ENCODE assay signal across 11 cellular contexts in the genomic region with DNA sequence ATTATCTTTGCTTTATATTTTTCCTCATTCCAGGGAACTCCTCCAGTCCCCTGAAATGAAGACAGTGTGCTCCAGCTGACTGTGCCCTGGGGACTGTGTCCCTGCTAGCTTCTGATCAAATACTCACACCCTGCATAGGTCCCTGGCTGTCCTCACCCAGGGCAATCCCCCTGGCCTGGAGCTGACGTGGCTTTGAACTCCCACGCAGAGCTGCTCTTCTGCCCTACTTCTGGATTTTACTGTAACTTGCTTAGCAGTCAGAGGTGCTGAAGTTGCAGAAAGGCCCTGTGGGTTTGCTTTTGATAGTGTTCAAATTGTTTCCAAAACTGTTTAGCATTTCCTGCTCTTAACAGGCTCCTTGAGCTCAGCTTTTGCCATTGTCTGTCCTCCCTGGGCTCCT.
DNase-seq lines count a peak whose midpoint lies in the region; ATAC-seq and TF ChIP-seq lines count a peak whose summit lies in the region.
"Had no signal": no experiment of that assay in that cellular context is flagged by ENCODE, and none has a peak within 500 bp of the region (broad histone marks: within the 10 kb centered on the region; RNA-seq: fewer than 3 reads in every experiment).

No MANE protein-coding gene starts in this region.

- WGBS in esophagus muscularis mucosa = 72% methylated on average over 2 of the region's 2 CpGs

- peak in 1 of 3 donors; percentile 32 for DNase-seq in CD4-positive, CD25-positive, alpha-beta regulatory T cell
- DNase-seq in pons (ENCODE audit: low spot score) (peak; percentile 20), NCI-H2171 treated with DMSO at 0.1 percent for 48 hours (lab: John Stamatoyannopoulos, UW) (no peak), NK-92 (lab: John Stamatoyannopoulos, UW; ENCODE audit: unreplicated experiment) (no peak), esophagus muscularis mucosa (ENCODE audit: extremely low spot score) (no peak)
- DNase-seq: dorsolateral prefrontal cortex, mesendoderm had no signal

- no peak overlapping the region for H3K4me3 ChIP-seq in CD4-positive, CD25-positive, alpha-beta regulatory T cell (ENCODE audit: low read depth, low read length)
- H3K4me3 ChIP-seq in Loucy (ENCODE audit: low read length, poor library complexity, severe bottlenecking) (no peak overlapping the region), esophagus muscularis mucosa (no peak overlapping the region)
- H3K4me3 ChIP-seq: BLaER1 treated with 17β-estradiol and CSF1 and Interleukin-3, amounts not matched to agents 10 nM and 100 nM; dorsolateral prefrontal cortex had no signal

- H3K79me2 ChIP-seq in Loucy (ENCODE audit: insufficient read depth, low read length) = no peaks in the 10 kb centered on the region

- no peak for TF ChIP-seq POLR2A in esophagus muscularis mucosa (IDR thresholded peaks at IDR 0.05; ENCODE audit: low read depth)

- no peak overlapping the region for H3K27ac ChIP-seq in CD4-positive, CD25-positive, alpha-beta regulatory T cell (ENCODE audit: insufficient read depth, low read length, poor library complexity, severe bottlenecking)
- no peak overlapping the region for H3K27ac ChIP-seq in esophagus muscularis mucosa (replicated peaks in 1 of 4)
- H3K27ac ChIP-seq: dorsolateral prefrontal cortex had no signal

- H3K27ac Mint-ChIP-seq in CD4-positive, CD25-positive, alpha-beta regulatory T cell = peak overlapping the region; percentile 2 to 26 (median 10)
- peak overlapping the region; percentile 4 for H3K27ac Mint-ChIP-seq in activated T-helper 17 cell treated with anti-CD3 and anti-CD28 coated beads, Interleukin-2, amount 50 U/mL, for 72 hours

- H4K20me1 ChIP-seq in Loucy (ENCODE audit: insufficient read depth, low read length, poor library complexity, severe bottlenecking) = no peaks in the 10 kb centered on the region
- H4K20me1 ChIP-seq: BLaER1 treated with 17β-estradiol and CSF1 and Interleukin-3, amounts not matched to agents 10 nM and 100 nM had no signal

- peaks cover 5% of the 10 kb centered on the region for H3K27me3 ChIP-seq in CD4-positive, CD25-positive, alpha-beta regulatory T cell (ENCODE audit: control insufficient read depth, insufficient read depth, low read length)
- H3K27me3 ChIP-seq in Loucy (ENCODE audit: insufficient read depth, low read length, poor library complexity, severe bottlenecking) (no peaks in the 10 kb centered on the region), esophagus muscularis mucosa (no peaks in the 10 kb centered on the region)
- H3K27me3 ChIP-seq: BLaER1 treated with 17β-estradiol and CSF1 and Interleukin-3, amounts not matched to agents 10 nM and 100 nM; dorsolateral prefrontal cortex had no signal

- peaks cover 5% of the 10 kb centered on the region for H3K4me1 ChIP-seq in CD4-positive, CD25-positive, alpha-beta regulatory T cell (ENCODE audit: control insufficient read depth, insufficient read depth, low read length, poor library complexity, severe bottlenecking)
- H3K4me1 ChIP-seq in Loucy (ENCODE audit: insufficient read depth, low read length, poor library complexity, severe bottlenecking) (peaks cover 17% of the 10 kb centered on the region), esophagus muscularis mucosa (peaks cover 0 to 15% (median 8%) of the 10 kb centered on the region in 4 donors)

- H3K36me3 ChIP-seq in CD4-positive, CD25-positive, alpha-beta regulatory T cell (ENCODE audit: control insufficient read depth, insufficient read depth, low read length) = no peaks in the 10 kb centered on the region
- H3K36me3 ChIP-seq in Loucy (ENCODE audit: insufficient read depth, low read length) = no peaks in the 10 kb centered on the region
- no peaks in the 10 kb centered on the region for H3K36me3 ChIP-seq in esophagus muscularis mucosa
- H3K36me3 ChIP-seq: BLaER1 treated with 17β-estradiol and CSF1 and Interleukin-3, amounts not matched to agents 10 nM and 100 nM had no signal

- no peak for TF ChIP-seq CTCF in Loucy (conservative IDR thresholded peaks at IDR 0.05; ENCODE audit: low read length)
- TF ChIP-seq CTCF in esophagus muscularis mucosa (IDR thresholded peaks at IDR 0.05) = no peak

- H3K27me3 Mint-ChIP-seq in CD4-positive, CD25-positive, alpha-beta regulatory T cell = peaks cover 27% of the 10 kb centered on the region
- peaks cover 9% of the 10 kb centered on the region for H3K27me3 Mint-ChIP-seq in activated T-helper 17 cell treated with anti-CD3 and anti-CD28 coated beads, Interleukin-2, amount 50 U/mL, for 72 hours

- H3K9me3 Mint-ChIP-seq in CD4-positive, CD25-positive, alpha-beta regulatory T cell = peaks cover 0 to 1% (median 0%) of the 10 kb centered on the region in 7 donors
- no peaks in the 10 kb centered on the region for H3K9me3 Mint-ChIP-seq in activated T-helper 17 cell treated with anti-CD3 and anti-CD28 coated beads, Interleukin-2, amount 50 U/mL, for 72 hours

- H2AFZ ChIP-seq in Loucy (ENCODE audit: low read length) = peak overlapping the region; percentile 37; the same call in 1 of the 2 replicates

- no peaks in the 10 kb centered on the region for H3K9me2 ChIP-seq in Loucy (replicated peaks; ENCODE audit: low read depth, low read length)

- H3K4me3 Mint-ChIP-seq in CD4-positive, CD25-positive, alpha-beta regulatory T cell = no peak overlapping the region
- H3K4me3 Mint-ChIP-seq in activated T-helper 17 cell treated with anti-CD3 and anti-CD28 coated beads, Interleukin-2, amount 50 U/mL, for 72 hours = peak overlapping the region; percentile 30

- TF ChIP-seq EP300 in esophagus muscularis mucosa (IDR thresholded peaks at IDR 0.05) = no peak

- no peaks in the 10 kb centered on the region for H3F3A ChIP-seq in Loucy (ENCODE audit: low read depth)

- peak overlapping the region; percentile 31 for H3K9ac ChIP-seq in Loucy (ENCODE audit: low read depth, low read length, poor library complexity, severe bottlenecking)

- no peaks in the 10 kb centered on the region for H3K36me3 Mint-ChIP-seq in CD4-positive, CD25-positive, alpha-beta regulatory T cell
- no peaks in the 10 kb centered on the region for H3K36me3 Mint-ChIP-seq in activated T-helper 17 cell treated with anti-CD3 and anti-CD28 coated beads, Interleukin-2, amount 50 U/mL, for 72 hours (ENCODE audit: low read depth)

- no peaks in the 10 kb centered on the region for H3K9me3 ChIP-seq in CD4-positive, CD25-positive, alpha-beta regulatory T cell (ENCODE audit: control insufficient read depth in 2 of 2, low read length in 2 of 2)
- H3K9me3 ChIP-seq in Loucy (ENCODE audit: insufficient read depth, low read depth, low read length) = no peaks in the 10 kb centered on the region
- no peaks in the 10 kb centered on the region for H3K9me3 ChIP-seq in esophagus muscularis mucosa
- H3K9me3 ChIP-seq: BLaER1 treated with 17β-estradiol and CSF1 and Interleukin-3, amounts not matched to agents 10 nM and 100 nM had no signal

- intact Hi-C loops in esophagus muscularis mucosa (cut with DNase I) = no loop called here

- peak in 1 of 2 donors; percentile 58 for ATAC-seq in CD4-positive, CD25-positive, alpha-beta regulatory T cell (ENCODE audit: low read depth in 2 of 2)
- ATAC-seq in activated T-helper 17 cell treated with anti-CD3 and anti-CD28 coated beads, Interleukin-2, amount 50 U/mL, for 72 hours (replicated peaks) = peak; percentile 100
- no peak for ATAC-seq in GM21526 (IDR thresholded peaks at IDR 0.05; ENCODE audit: low FRiP score, unreplicated experiment)

- H3K4me1 Mint-ChIP-seq in CD4-positive, CD25-positive, alpha-beta regulatory T cell = peaks cover 5 to 13% (median 6%) of the 10 kb centered on the region in 4 donors
- H3K4me1 Mint-ChIP-seq in activated T-helper 17 cell treated with anti-CD3 and anti-CD28 coated beads, Interleukin-2, amount 50 U/mL, for 72 hours = peaks cover 23% of the 10 kb centered on the region

- H3K4me2 ChIP-seq in Loucy (ENCODE audit: low read depth, low read length, poor library complexity, severe bottlenecking) = peak overlapping the region; percentile 48
